ENCODE assay signal across 18 cellular contexts in genomic region chr2:56613917-56614316, GRCh38.
A peak's percentile ranks its signal among the peaks of the same experiment; 100 is the strongest.
DNase-seq lines count a peak whose midpoint lies in the region; ATAC-seq and TF ChIP-seq lines count a peak whose summit lies in the region.
"Had no signal": no experiment of that assay in that cellular context is flagged by ENCODE, and none has a peak within 500 bp of the region (broad histone marks: within the 10 kb centered on the region; RNA-seq: fewer than 3 reads in every experiment).

No MANE protein-coding gene starts in this region.

- H3K4me3 ChIP-seq in GM23248 = no peak overlapping the region
- H3K4me3 ChIP-seq in effector memory CD4-positive, alpha-beta T cell (ENCODE audit: insufficient read depth, low read depth, low read length, poor library complexity, severe bottlenecking) = no peak overlapping the region

- H2AFZ ChIP-seq in GM23248 = no peak overlapping the region

- H3K36me3 ChIP-seq in GM23248 (ENCODE audit: low read depth) = no peaks in the 10 kb centered on the region
- no peaks in the 10 kb centered on the region for H3K36me3 ChIP-seq in effector memory CD4-positive, alpha-beta T cell (ENCODE audit: control insufficient read depth, insufficient read depth, low read length)

- H3K9me2 ChIP-seq in GM23248 (ENCODE audit: insufficient read depth) = no peaks in the 10 kb centered on the region

- in situ Hi-C loops in GM23248 (cut with MboI) = no loop called here

- ATAC-seq in SK-N-SH treated with all-trans-retinoic acid at 6 μM for 48 hours = peak; percentile 84

- H3K9ac ChIP-seq in GM23248 = no peak overlapping the region

- H3K4me1 ChIP-seq in GM23248 (ENCODE audit: insufficient read depth) = no peaks in the 10 kb centered on the region
- no peaks in the 10 kb centered on the region for H3K4me1 ChIP-seq in effector memory CD4-positive, alpha-beta T cell (ENCODE audit: control insufficient read depth, insufficient read depth, low read length, poor library complexity, severe bottlenecking)

- no peaks in the 10 kb centered on the region for H3K79me2 ChIP-seq in GM23248 (ENCODE audit: insufficient read depth)

- no peak overlapping the region for H3K4me3 Mint-ChIP-seq in osteocyte (ENCODE audit: unreplicated experiment)
- H3K4me3 Mint-ChIP-seq: CD4-positive, CD25-positive, alpha-beta regulatory T cell had no signal

- H3K27me3 Mint-ChIP-seq in osteocyte (ENCODE audit: unreplicated experiment) = no peaks in the 10 kb centered on the region
- H3K27me3 Mint-ChIP-seq: CD4-positive, CD25-positive, alpha-beta regulatory T cell had no signal

- H3K9me3 ChIP-seq in GM23248 (ENCODE audit: low read depth) = no peaks in the 10 kb centered on the region
- H3K9me3 ChIP-seq in effector memory CD4-positive, alpha-beta T cell (ENCODE audit: control insufficient read depth, low read length) = no peaks in the 10 kb centered on the region

- H4K20me1 ChIP-seq in GM23248 (ENCODE audit: insufficient read depth) = no peaks in the 10 kb centered on the region

- H3K4me1 Mint-ChIP-seq in osteocyte (ENCODE audit: unreplicated experiment) = peaks cover 50% of the 10 kb centered on the region
- H3K4me1 Mint-ChIP-seq: CD4-positive, CD25-positive, alpha-beta regulatory T cell had no signal

- no peak overlapping the region for H3K4me2 ChIP-seq in GM23248 (ENCODE audit: unreplicated experiment)

- no peak overlapping the region for H3K27ac ChIP-seq in GM23248
- no peak overlapping the region for H3K27ac ChIP-seq in effector memory CD4-positive, alpha-beta T cell (ENCODE audit: insufficient read depth, low read length, poor library complexity, severe bottlenecking)
- H3K27ac ChIP-seq: 22Rv1 had no signal

- DNase-seq in AG08395 (ENCODE audit: low spot score) = peak; percentile 9
- DNase-seq in GM23248 = peak; percentile 20
- peak; percentile 55 for DNase-seq in fibroblast of peridontal ligament (ENCODE audit: extremely low read depth)
- no peak for DNase-seq in AG20443 (ENCODE audit: low spot score)
- no peak for DNase-seq in osteocyte (ENCODE audit: extremely low spot score, unreplicated experiment)
- DNase-seq in effector memory CD4-positive, alpha-beta T cell = no peak
- DNase-seq in activated naive CD4-positive, alpha-beta T cell treated with Interleukin-2 at 50 U/mL for 16 hours = no peak
- DNase-seq: CD4-positive, CD25-positive, alpha-beta regulatory T cell; DMS53; GDM1; Karpas-422; NCI-H1417 treated with DMSO at 0.1 percent for 48 hours; NCI-H2081; NCI-H2227 treated with DMSO at 0.1 percent for 48 hours; NCI-H524 treated with DMSO at 0.1 percent for 48 hours; RPMI8226 had no signal

- H3F3A ChIP-seq in GM23248 (ENCODE audit: insufficient read depth) = no peaks in the 10 kb centered on the region

- no peaks in the 10 kb centered on the region for H3K36me3 Mint-ChIP-seq in osteocyte (ENCODE audit: unreplicated experiment)
- H3K36me3 Mint-ChIP-seq: CD4-positive, CD25-positive, alpha-beta regulatory T cell had no signal

- peaks cover 19% of the 10 kb centered on the region for H3K9me3 Mint-ChIP-seq in osteocyte (ENCODE audit: unreplicated experiment)

- H3K27me3 ChIP-seq in GM23248 (replicated peaks; ENCODE audit: insufficient read depth) = no peaks in the 10 kb centered on the region
- no peaks in the 10 kb centered on the region for H3K27me3 ChIP-seq in effector memory CD4-positive, alpha-beta T cell (replicated peaks; ENCODE audit: control insufficient read depth, insufficient read depth, low read length, poor library complexity, severe bottlenecking)

- WGBS in GM23248 (ENCODE audit: low coverage in 1 of 2, low lambda C conversion rate in 2 of 2, missing lambda C conversion rate in 2 of 2), 2 experiments = 5 to 30% methylated on average over 1 of the region's 1 CpG

- no peak overlapping the region for H3K27ac Mint-ChIP-seq in osteocyte (ENCODE audit: unreplicated experiment)
- H3K27ac Mint-ChIP-seq: CD4-positive, CD25-positive, alpha-beta regulatory T cell had no signal

- TF ChIP-seq CTCF in osteocyte (IDR thresholded peaks at IDR 0.05) = no peak

TF ChIP-seq in SK-N-SH treated with all-trans-retinoic acid at 6 μM for 48 hours, 23 proteins besides CTCF, POLR2A, EP300 and RAD21:
- TF ChIP-seq PATZ1 (CRISPR knock-in tag; IDR thresholded peaks at IDR 0.05; ENCODE audit: borderline replicate concordance) (no peak), TOX (CRISPR knock-in tag; IDR thresholded peaks at IDR 0.05; ENCODE audit: borderline replicate concordance) (peak; percentile 43; the same call in 1 of the 2 replicates), TSHZ2 (CRISPR knock-in tag; IDR thresholded peaks at IDR 0.05) (no peak), TCF4 (CRISPR knock-in tag; IDR thresholded peaks at IDR 0.05; ENCODE audit: borderline replicate concordance) (no peak), ZNF8 (CRISPR knock-in tag; IDR thresholded peaks at IDR 0.05) (no peak)

Comparison
In these comparisons a context has a peak if more than half of its experiments do, and no peak if none do; other contexts are left out.
1. DNase-seq: peak in AG08395 (single experiment), GM23248 (single experiment) and fibroblast of peridontal ligament (single experiment); none in AG20443 (single experiment), osteocyte (single experiment), effector memory CD4-positive, alpha-beta T cell (0 of 3) and activated naive CD4-positive, alpha-beta T cell treated with Interleukin-2 at 50 U/mL for 16 hours (single experiment).